Comparison of ENCODE assay signal across 31 cellular contexts in genomic region chr1:29420196-29420595, GRCh38.
"Had no signal": no experiment of that assay in that cellular context is flagged by ENCODE, and none has a peak within 500 bp of the region (broad histone marks: within the 10 kb centered on the region; RNA-seq: fewer than 3 reads in every experiment).

No MANE protein-coding gene starts in this region.

- H3K4me3 ChIP-seq: adrenal gland, esophagus squamous epithelium had no signal

- H3K27ac ChIP-seq: adrenal gland, brain microvascular endothelial cell, epithelial cell of prostate, esophagus squamous epithelium, WERI-Rb-1 had no signal

- H3K27me3 ChIP-seq: adrenal gland, brain microvascular endothelial cell had no signal

- H3K9me3 ChIP-seq: adrenal gland had no signal

- H3K4me1 Mint-ChIP-seq: activated B cell treated with CpG ODN at 0.5 μM for 24 hours; activated naive CD4-positive, alpha-beta T cell treated with anti-CD3 and anti-CD28 coated beads, Interleukin-2, amount 50 U/mL, for 24 hours; activated naive CD8-positive, alpha-beta T cell treated with anti-CD3 and anti-CD28 coated beads for 36 hours; activated naive CD8-positive, alpha-beta T cell treated with anti-CD3 and anti-CD28 coated beads, Interleukin-2, amount 50 U/mL, for 24 hours; central memory CD8-positive, alpha-beta T cell; T-helper 17 cell had no signal

- DNase-seq: activated B cell treated with CpG ODN at 0.5 μM for 24 hours; activated CD4-positive, alpha-beta T cell treated with anti-CD3 and anti-CD28 coated beads for 48 hours; activated CD4-positive, alpha-beta T cell treated with anti-CD3 and anti-CD28 coated beads, Interleukin-2, amount 50 U/mL, for 1 hour; activated CD4-positive, alpha-beta T cell treated with anti-CD3 and anti-CD28 coated beads, Interleukin-2, amount 50 U/mL, for 48 hours; activated CD8-positive, alpha-beta memory T cell treated with anti-CD3 and anti-CD28 coated beads for 24 hours; activated CD8-positive, alpha-beta T cell treated with anti-CD3 and anti-CD28 coated beads for 36 hours; activated effector memory CD4-positive, alpha-beta T cell treated with anti-CD3 and anti-CD28 coated beads, Interleukin-2, amount 50 U/mL, for 16 hours; activated naive CD4-positive, alpha-beta T cell treated with anti-CD3 and anti-CD28 coated beads for 36 hours; activated naive CD8-positive, alpha-beta T cell treated with anti-CD3 and anti-CD28 coated beads for 36 hours; activated naive CD8-positive, alpha-beta T cell treated with anti-CD3 and anti-CD28 coated beads, Interleukin-2, amount 50 U/mL, for 24 hours; activated T-cell treated with anti-CD3 and anti-CD28 coated beads, Interleukin-2, amount 50 U/mL, for 48 hours; adrenal gland; amygdala; aorta; brain microvascular endothelial cell; cortex of kidney; dermis blood vessel endothelial cell; effector CD4-positive, alpha-beta T cell; esophagus squamous epithelium; foreskin fibroblast; T-helper 1 cell; T-helper 17 cell; T1000; WERI-Rb-1 had no signal

- H3K27ac Mint-ChIP-seq: activated B cell treated with CpG ODN at 0.5 μM for 24 hours; activated CD8-positive, alpha-beta T cell treated with anti-CD3 and anti-CD28 coated beads for 36 hours; activated naive CD4-positive, alpha-beta T cell treated with anti-CD3 and anti-CD28 coated beads for 36 hours; activated naive CD4-positive, alpha-beta T cell treated with anti-CD3 and anti-CD28 coated beads, Interleukin-2, amount 50 U/mL, for 24 hours; activated naive CD8-positive, alpha-beta T cell treated with anti-CD3 and anti-CD28 coated beads for 36 hours; activated naive CD8-positive, alpha-beta T cell treated with anti-CD3 and anti-CD28 coated beads, Interleukin-2, amount 50 U/mL, for 24 hours; activated T-helper 1 cell treated with anti-CD3 and anti-CD28 coated beads, Interleukin-12 subunit alpha, Interleukin-12 subunit beta, Interleukin-2, Interleukin-4 antibody, amounts not matched to agents 30 ng/mL and 10 ng/mL and 1 ng/mL, durations not matched to agents 14 hours and 24 hours and 36 hours; activated T-helper 2 cell treated with anti-CD3 and anti-CD28 coated beads, Interferon-gamma antibody, Interleukin-2, Interleukin-4, amounts not matched to agents 10 μg/mL and 5 μg/mL and 100 μg/mL, durations not matched to agents 14 hours and 24 hours and 36 hours; T-helper 17 cell; T-helper 2 cell treated with Interferon-gamma antibody and Interleukin-4, amounts not matched to agents 5 μg/mL and 100 μg/mL, for 36 hours had no signal

- H3K4me3 Mint-ChIP-seq: activated B cell treated with CpG ODN at 0.5 μM for 24 hours; activated CD8-positive, alpha-beta T cell treated with anti-CD3 and anti-CD28 coated beads for 36 hours; activated naive CD4-positive, alpha-beta T cell treated with anti-CD3 and anti-CD28 coated beads for 36 hours; activated naive CD4-positive, alpha-beta T cell treated with anti-CD3 and anti-CD28 coated beads, Interleukin-2, amount 50 U/mL, for 24 hours; activated naive CD8-positive, alpha-beta T cell treated with anti-CD3 and anti-CD28 coated beads for 36 hours; activated naive CD8-positive, alpha-beta T cell treated with anti-CD3 and anti-CD28 coated beads, Interleukin-2, amount 50 U/mL, for 24 hours; activated T-helper 1 cell treated with anti-CD3 and anti-CD28 coated beads, Interleukin-12 subunit alpha, Interleukin-12 subunit beta, Interleukin-2, Interleukin-4 antibody, amounts not matched to agents 30 ng/mL and 10 ng/mL and 1 ng/mL, durations not matched to agents 14 hours and 24 hours and 36 hours; central memory CD8-positive, alpha-beta T cell; T-helper 17 cell; T-helper 2 cell treated with Interferon-gamma antibody and Interleukin-4, amounts not matched to agents 5 μg/mL and 100 μg/mL, for 36 hours had no signal

- H3K36me3 ChIP-seq: adrenal gland, brain microvascular endothelial cell, esophagus squamous epithelium, WERI-Rb-1 had no signal

- H3K9me3 Mint-ChIP-seq: activated B cell treated with CpG ODN at 0.5 μM for 24 hours; activated CD8-positive, alpha-beta T cell treated with anti-CD3 and anti-CD28 coated beads for 36 hours; activated naive CD4-positive, alpha-beta T cell treated with anti-CD3 and anti-CD28 coated beads, Interleukin-2, amount 50 U/mL, for 24 hours; activated naive CD8-positive, alpha-beta T cell treated with anti-CD3 and anti-CD28 coated beads, Interleukin-2, amount 50 U/mL, for 24 hours; activated T-helper 1 cell treated with anti-CD3 and anti-CD28 coated beads, Interleukin-12 subunit alpha, Interleukin-12 subunit beta, Interleukin-2, Interleukin-4 antibody, amounts not matched to agents 30 ng/mL and 10 ng/mL and 1 ng/mL, durations not matched to agents 14 hours and 24 hours and 36 hours; activated T-helper 2 cell treated with anti-CD3 and anti-CD28 coated beads, Interferon-gamma antibody, Interleukin-2, Interleukin-4, amounts not matched to agents 10 μg/mL and 5 μg/mL and 100 μg/mL, durations not matched to agents 14 hours and 24 hours and 36 hours; central memory CD8-positive, alpha-beta T cell; T-helper 2 cell treated with Interferon-gamma antibody and Interleukin-4, amounts not matched to agents 5 μg/mL and 100 μg/mL, for 36 hours had no signal

- ATAC-seq: activated CD4-positive, CD25-positive, alpha-beta regulatory T cell treated with anti-CD3 and anti-CD28 coated beads, Interleukin-2, amount 50 U/mL, for 24 hours; activated CD8-positive, alpha-beta T cell treated with anti-CD3 and anti-CD28 coated beads for 36 hours; activated naive CD8-positive, alpha-beta T cell treated with anti-CD3 and anti-CD28 coated beads, Interleukin-2, amount 50 U/mL, for 24 hours; T-helper 17 cell had no signal

- H3K4me1 ChIP-seq: adrenal gland, esophagus squamous epithelium had no signal
